In the genomic region with DNA sequence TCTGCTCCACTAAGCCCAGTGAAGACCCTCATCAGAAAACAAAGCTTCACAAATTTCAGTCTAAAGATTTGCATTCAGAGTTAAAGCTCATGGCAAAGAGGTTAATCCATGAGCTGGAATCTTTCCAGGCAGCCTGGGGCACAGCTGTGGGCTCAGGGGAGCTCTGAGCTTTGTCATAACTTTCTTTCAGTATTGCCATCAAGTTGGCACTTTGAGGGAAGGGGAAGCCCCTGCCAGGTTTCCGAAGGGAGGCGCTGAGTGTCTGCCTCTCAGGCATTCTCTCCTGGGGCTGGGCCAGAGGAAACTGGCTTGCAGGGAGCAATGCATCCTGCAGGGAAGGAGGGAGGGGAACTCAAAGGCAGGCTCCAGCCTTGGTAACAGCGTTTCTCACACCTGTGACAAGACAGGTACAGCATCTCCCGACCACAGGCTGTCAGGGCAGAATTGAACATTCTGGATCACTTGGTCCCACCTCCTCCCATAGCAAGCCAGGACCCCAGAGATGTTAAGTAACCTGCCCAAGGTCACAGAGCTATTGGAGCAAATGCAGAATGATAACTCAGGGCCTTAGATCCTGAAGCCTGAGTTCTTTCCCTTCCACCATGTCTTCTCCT, we compare ENCODE assay signal across 19 cellular contexts. TPM values are rescaled to one million over a fixed set of nuclear protein-coding genes. Genes with fewer than 3 reads are reported as not detected.
DNase-seq lines count a peak whose midpoint lies in the region.
"Had no signal": no experiment of that assay in that cellular context is flagged by ENCODE, and none has a peak within 500 bp of the region (broad histone marks: within the 10 kb centered on the region; RNA-seq: fewer than 3 reads in every experiment).

No MANE protein-coding gene starts in this region.

- peaks cover 0 to 16% (median 14%) of the 10 kb centered on the region in 10 experiments; a peak in 15 of 20 replicates for H3K4me1 ChIP-seq in BLaER1 treated with 17β-estradiol and CSF1 and Interleukin-3, amounts not matched to agents 10 nM and 100 nM
- no peaks in the 10 kb centered on the region for H3K4me1 ChIP-seq in iPS-15b (ENCODE audit: control insufficient read depth, insufficient read depth, low read length)
- H3K4me1 ChIP-seq: psoas muscle had no signal

- no peaks in the 10 kb centered on the region for H3K36me3 ChIP-seq in BLaER1 treated with 17β-estradiol and CSF1 and Interleukin-3, amounts not matched to agents 10 nM and 100 nM
- H3K36me3 ChIP-seq in iPS-15b (ENCODE audit: control insufficient read depth, insufficient read depth, low read length), result no peaks in the 10 kb centered on the region

- no peaks in the 10 kb centered on the region for H3K9me3 Mint-ChIP-seq in activated CD4-positive, alpha-beta T cell treated with anti-CD3 and anti-CD28 coated beads, Interleukin-2, amount 10 ng/mL, durations not matched to agents 24 days and 14 days
- H3K9me3 Mint-ChIP-seq: CD8-positive, alpha-beta memory T cell; dendritic cell treated with granulocyte-macrophage colony-stimulating factor and Interleukin-4, amounts not matched to agents 40 ng/mL and 50 ng/mL, for 4 days; nephron had no signal

- H3K9me3 ChIP-seq in BLaER1 treated with 17β-estradiol and CSF1 and Interleukin-3, amounts not matched to agents 10 nM and 100 nM (replicated peaks in 1 of 11), result no peaks in the 10 kb centered on the region
- no peaks in the 10 kb centered on the region for H3K9me3 ChIP-seq in iPS-15b (ENCODE audit: control insufficient read depth, insufficient read depth, low read length)
- H3K9me3 ChIP-seq: psoas muscle, SK-N-SH had no signal

- no peaks in the 10 kb centered on the region for H3K27me3 ChIP-seq in BLaER1 treated with 17β-estradiol and CSF1 and Interleukin-3, amounts not matched to agents 10 nM and 100 nM
- H3K27me3 ChIP-seq in iPS-15b (ENCODE audit: control insufficient read depth, insufficient read depth, low read length), result peaks cover 62% of the 10 kb centered on the region

- H3K27me3 Mint-ChIP-seq in activated CD4-positive, alpha-beta T cell treated with anti-CD3 and anti-CD28 coated beads, Interleukin-2, amount 10 ng/mL, durations not matched to agents 24 days and 14 days, result peaks cover 57% of the 10 kb centered on the region

- intact Hi-C loops in activated CD4-positive, alpha-beta T cell treated with anti-CD3 and anti-CD28 coated beads, Interleukin-2, amount 10 ng/mL, durations not matched to agents 24 days and 14 days (cut with micrococcal nuclease), result no loop called here

- H3K4me1 Mint-ChIP-seq in activated CD4-positive, alpha-beta T cell treated with anti-CD3 and anti-CD28 coated beads, Interleukin-2, amount 10 ng/mL, durations not matched to agents 24 days and 14 days, result no peaks in the 10 kb centered on the region
- H3K4me1 Mint-ChIP-seq: CD8-positive, alpha-beta memory T cell; nephron had no signal

- no peak overlapping the region for H3K27ac ChIP-seq in BLaER1 treated with 17β-estradiol and CSF1 and Interleukin-3, amounts not matched to agents 10 nM and 100 nM
- H3K27ac ChIP-seq: psoas muscle had no signal

- DNase-seq in activated CD4-positive, alpha-beta T cell treated with anti-CD3 and anti-CD28 coated beads for 48 hours, result peak; percentile 60
- no peak for DNase-seq in activated CD4-positive, alpha-beta T cell treated with anti-CD3 and anti-CD28 coated beads, Interleukin-2, amount 10 ng/mL, durations not matched to agents 24 days and 14 days
- peak; percentile 33 for DNase-seq in NCI-H69 (lab: John Stamatoyannopoulos, UW)
- DNase-seq in amygdala (lab: John Stamatoyannopoulos, UW), result no peak
- no peak for DNase-seq in NCI-H1092 (lab: John Stamatoyannopoulos, UW)
- DNase-seq in NOMO-1 treated with DMSO at 0.1 percent for 48 hours (lab: John Stamatoyannopoulos, UW; ENCODE audit: unreplicated experiment), result no peak
- DNase-seq: activated gamma-delta T cell; CD8-positive, alpha-beta memory T cell; KG1; NCI-H1436; NCI-H446 treated with DMSO at 0.1 percent for 48 hours; psoas muscle; SK-N-SH had no signal

- no peak overlapping the region for H3K27ac Mint-ChIP-seq in activated CD4-positive, alpha-beta T cell treated with anti-CD3 and anti-CD28 coated beads, Interleukin-2, amount 10 ng/mL, durations not matched to agents 24 days and 14 days
- H3K27ac Mint-ChIP-seq: dendritic cell treated with granulocyte-macrophage colony-stimulating factor and Interleukin-4, amounts not matched to agents 40 ng/mL and 50 ng/mL, for 4 days; nephron had no signal

- H3K4me2 ChIP-seq in BLaER1 treated with 17β-estradiol and CSF1 and Interleukin-3, amounts not matched to agents 10 nM and 100 nM, result peak overlapping the region in 8 of 11 experiments; percentile 14 to 54 (median 40); a peak in 16 of 22 replicates
- H3K4me2 ChIP-seq: SK-N-SH had no signal

- no peak overlapping the region for H3K4me3 ChIP-seq in BLaER1 treated with 17β-estradiol and CSF1 and Interleukin-3, amounts not matched to agents 10 nM and 100 nM
- no peak overlapping the region for H3K4me3 ChIP-seq in iPS-15b (ENCODE audit: low read depth, low read length)
- H3K4me3 ChIP-seq: psoas muscle had no signal

- no peak overlapping the region; a peak in 1 of 22 replicates for H3K9ac ChIP-seq in BLaER1 treated with 17β-estradiol and CSF1 and Interleukin-3, amounts not matched to agents 10 nM and 100 nM
- peak overlapping the region; percentile 24 for H3K9ac ChIP-seq in iPS-15b (ENCODE audit: low read depth, low read length)
- H3K9ac ChIP-seq: SK-N-SH had no signal

- no peaks in the 10 kb centered on the region for H3K36me3 Mint-ChIP-seq in activated CD4-positive, alpha-beta T cell treated with anti-CD3 and anti-CD28 coated beads, Interleukin-2, amount 10 ng/mL, durations not matched to agents 24 days and 14 days (ENCODE audit: low read depth)
- H3K36me3 Mint-ChIP-seq: CD8-positive, alpha-beta memory T cell had no signal

- H4K20me1 ChIP-seq in BLaER1 treated with 17β-estradiol and CSF1 and Interleukin-3, amounts not matched to agents 10 nM and 100 nM, result no peaks in the 10 kb centered on the region

- H3K4me3 Mint-ChIP-seq in activated CD4-positive, alpha-beta T cell treated with anti-CD3 and anti-CD28 coated beads, Interleukin-2, amount 10 ng/mL, durations not matched to agents 24 days and 14 days, result no peak overlapping the region
- H3K4me3 Mint-ChIP-seq: CD8-positive, alpha-beta memory T cell; dendritic cell treated with granulocyte-macrophage colony-stimulating factor and Interleukin-4, amounts not matched to agents 40 ng/mL and 50 ng/mL, for 4 days; nephron had no signal

RNA-seq across cellular contexts. Expression of a gene that starts 3.9 kb away (rescaled TPM):
- not detected in 2 replicates for total RNA-seq in activated CD4-positive, alpha-beta T cell treated with anti-CD3 and anti-CD28 coated beads, Interleukin-2, amount 10 ng/mL, durations not matched to agents 24 days and 14 days
- total RNA-seq: CD8-positive, alpha-beta memory T cell; psoas muscle; subcutaneous adipose tissue had no signal

RNA-seq across cellular contexts. Expression of a gene that starts 23.2 kb away (rescaled TPM):
- total RNA-seq in activated CD4-positive, alpha-beta T cell treated with anti-CD3 and anti-CD28 coated beads, Interleukin-2, amount 10 ng/mL, durations not matched to agents 24 days and 14 days, result 21.7 and 23.1 TPM in 2 replicates

RNA-seq across cellular contexts. Expression of a gene that starts 38.5 kb away (rescaled TPM):
- not detected in 2 replicates for total RNA-seq in activated CD4-positive, alpha-beta T cell treated with anti-CD3 and anti-CD28 coated beads, Interleukin-2, amount 10 ng/mL, durations not matched to agents 24 days and 14 days
- total RNA-seq: CD8-positive, alpha-beta memory T cell; Daoy had no signal

RNA-seq across cellular contexts. Expression of a gene that starts 49.8 kb away (rescaled TPM):
- total RNA-seq in activated CD4-positive, alpha-beta T cell treated with anti-CD3 and anti-CD28 coated beads, Interleukin-2, amount 10 ng/mL, durations not matched to agents 24 days and 14 days, result not detected in 2 replicates
- total RNA-seq: CD8-positive, alpha-beta memory T cell; Daoy; subcutaneous adipose tissue had no signal

Comparison
In these comparisons a context has a peak if more than half of its experiments do, and no peak if none do; other contexts are left out.
1. DNase-seq: peak in activated CD4-positive, alpha-beta T cell treated with anti-CD3 and anti-CD28 coated beads for 48 hours (single experiment) and NCI-H69 (single experiment); none in activated CD4-positive, alpha-beta T cell treated with anti-CD3 and anti-CD28 coated beads, Interleukin-2, amount 10 ng/mL, durations not matched to agents 24 days and 14 days (single experiment), amygdala (0 of 56), NCI-H1092 (single experiment) and NOMO-1 treated with DMSO at 0.1 percent for 48 hours (single experiment).